ENCODE assay signal across 11 cellular contexts in genomic region chr18:24212939-24213338, GRCh38.
DNase-seq lines count a peak whose midpoint lies in the region; FAIRE-seq and TF ChIP-seq lines count a peak whose summit lies in the region.
"Had no signal": no experiment of that assay in that cellular context is flagged by ENCODE, and none has a peak within 500 bp of the region (broad histone marks: within the 10 kb centered on the region; RNA-seq: fewer than 3 reads in every experiment).

No MANE protein-coding gene starts in this region.

- H3K9me3 ChIP-seq in endothelial cell of umbilical vein (replicated peaks; ENCODE audit: control insufficient read depth, insufficient read depth, low read length) = no peaks in the 10 kb centered on the region
- no peaks in the 10 kb centered on the region for H3K9me3 ChIP-seq in muscle layer of duodenum (ENCODE audit: control insufficient read depth in 1 of 2, low read length in 2 of 2)

- no peak overlapping the region for H3K9ac ChIP-seq in endothelial cell of umbilical vein (replicated peaks; ENCODE audit: extremely low read depth, insufficient read depth, low read length)

- H3K27me3 ChIP-seq in BJ (ENCODE audit: control insufficient read depth, insufficient read depth, low read length) (no peaks in the 10 kb centered on the region), endothelial cell of umbilical vein (ENCODE audit: control insufficient read depth in 2 of 2, insufficient read depth in 2 of 2, low read length in 2 of 2) (no peaks in the 10 kb centered on the region), muscle layer of duodenum (ENCODE audit: low read depth, low read length) (no peaks in the 10 kb centered on the region)
- H3K27me3 ChIP-seq: cardiac muscle cell had no signal

- POLR2A ChIA-PET in BJ (lab: Charles Lee) (no interaction called here), endothelial cell of umbilical vein (lab: Charles Lee) (no interaction called here)

- no peaks in the 10 kb centered on the region for H3K9me1 ChIP-seq in endothelial cell of umbilical vein (replicated peaks; ENCODE audit: control insufficient read depth, extremely low read depth, insufficient read depth, low read length)

- H2AFZ ChIP-seq in endothelial cell of umbilical vein (ENCODE audit: low read depth, low read length) = no peak overlapping the region

- no peaks in the 10 kb centered on the region for H4K20me1 ChIP-seq in endothelial cell of umbilical vein (replicated peaks; ENCODE audit: control insufficient read depth, extremely low read depth, insufficient read depth, low read length)

- intact Hi-C loops in endothelial cell of umbilical vein (cut with micrococcal nuclease) = no loop called here

- in situ Hi-C loops in KBM-7 (cut with MboI; ENCODE audit: low pct_unique_long_range_greater_than_20kb, low sequenced_read_pairs) = no loop called here

- no peaks in the 10 kb centered on the region for H3K36me3 ChIP-seq in BJ (ENCODE audit: control insufficient read depth, insufficient read depth, low read length)
- no peaks in the 10 kb centered on the region for H3K36me3 ChIP-seq in endothelial cell of umbilical vein (ENCODE audit: control insufficient read depth in 2 of 2, extremely low read depth in 1 of 2, insufficient read depth in 2 of 2, low read length in 2 of 2)
- no peaks in the 10 kb centered on the region for H3K36me3 ChIP-seq in muscle layer of duodenum (ENCODE audit: control insufficient read depth in 1 of 2, insufficient read depth in 2 of 2, low read length in 2 of 2)
- H3K36me3 ChIP-seq: cardiac muscle cell had no signal

- no peak for TF ChIP-seq POLR2A in endothelial cell of umbilical vein (IDR thresholded peaks at IDR 0.05; ENCODE audit: low read depth, low read length)

- H3K27ac ChIP-seq in endothelial cell of umbilical vein (ENCODE audit: insufficient read depth, low read depth, low read length) (peak overlapping the region; percentile 18), muscle layer of duodenum (ENCODE audit: low read length) (peak overlapping the region; percentile 17)
- H3K27ac ChIP-seq: cardiac muscle cell, HL-60 had no signal

- peak; percentile 8 for FAIRE-seq in endothelial cell of umbilical vein (lab: Jason Lieb, UNC)

- BruUV-seq in endothelial cell of umbilical vein (replicated peaks; lab: Mats Ljungman, UMichigan) = no TSS peak

- DNase-seq in BJ (ENCODE audit: low read depth) (peak; percentile 51), NCI-H226 (peak; percentile 96), endothelial cell of umbilical vein (ENCODE audit: low read depth, low spot score) (peak; percentile 55), NK-92 (lab: John Stamatoyannopoulos, UW; ENCODE audit: unreplicated experiment) (no peak), KBM-7 (no peak), activated gamma-delta T cell treated with Interleukin-2 at 50 U/mL for 16 hours (no peak)
- no peak for DNase-seq in activated T-cell treated with anti-CD3 and anti-CD28 coated beads, Interleukin-2, amount 50 U/mL, for 1 hour
- DNase-seq: NCI-H2029 had no signal

- H3K79me2 ChIP-seq in endothelial cell of umbilical vein (ENCODE audit: control insufficient read depth, insufficient read depth, low read length) = no peaks in the 10 kb centered on the region

- no peak overlapping the region for H3K4me2 ChIP-seq in endothelial cell of umbilical vein (ENCODE audit: insufficient read depth, low read length)

- dilution Hi-C loops in endothelial cell of umbilical vein (cut with MboI; ENCODE audit: extremely low pct_ligation_motif_present, low sequenced_read_pairs) = no loop called here

- H3K4me1 ChIP-seq in endothelial cell of umbilical vein (ENCODE audit: control insufficient read depth, extremely low read depth, insufficient read depth, low read length) (peaks cover 12% of the 10 kb centered on the region), muscle layer of duodenum (ENCODE audit: control insufficient read depth in 1 of 2, insufficient read depth in 2 of 2, low read length in 2 of 2) (peaks cover 17 to 20% of the 10 kb centered on the region in 2 donors)

- CTCF ChIA-PET in BJ (lab: Yijun Ruan, JAX) (no interaction called here), endothelial cell of umbilical vein (lab: Charles Lee) (interaction anchor here (1.0 to 1.7 kb wide), 3 partner anchors 9 to 36 kb away, joined by 4 to 13 read pairs (median 4); no protein-coding TSS in a partner anchor)

- TF ChIP-seq CTCF in BJ (IDR thresholded peaks at IDR 0.05; ENCODE audit: insufficient read depth, low read depth, low read length) (no peak), endothelial cell of umbilical vein (IDR thresholded peaks at IDR 0.05; ENCODE audit: extremely low read depth in 1 of 2, insufficient read depth in 1 of 2, low read depth in 1 of 2, low read length in 2 of 2) (no peak)

- H3K4me3 ChIP-seq in BJ (ENCODE audit: low read depth, low read length) = no peak overlapping the region
- no peak overlapping the region for H3K4me3 ChIP-seq in endothelial cell of umbilical vein (replicated peaks in 1 of 3; ENCODE audit: insufficient read depth in 1 of 3, low read depth in 1 of 3, low read length in 3 of 3)
- no peak overlapping the region for H3K4me3 ChIP-seq in muscle layer of duodenum (ENCODE audit: low read depth in 1 of 2, low read length in 2 of 2)
- H3K4me3 ChIP-seq: cardiac muscle cell had no signal

TF ChIP-seq in endothelial cell of umbilical vein, 7 proteins besides CTCF, POLR2A, EP300 and RAD21:
- TF ChIP-seq JUN (IDR thresholded peaks at IDR 0.05; ENCODE audit: borderline replicate concordance, insufficient read depth, insufficient read length, low read depth) (peak; percentile 68), POLR2AphosphoS5 (IDR thresholded peaks at IDR 0.05; ENCODE audit: insufficient read depth, low read depth, low read length) (peak; percentile 28), FOS (IDR thresholded peaks at IDR 0.05; ENCODE audit: borderline replicate concordance, insufficient read depth, low read length) (peak; percentile 56), EZH2 (IDR thresholded peaks at IDR 0.05; ENCODE audit: borderline replicate concordance, low read depth, low read length, severe bottlenecking) (no peak)

Comparison
In these comparisons a context has a peak if more than half of its experiments do, and no peak if none do; other contexts are left out.
1. DNase-seq: peak in BJ (single experiment), NCI-H226 (single experiment) and endothelial cell of umbilical vein (single experiment); none in NK-92 (single experiment), KBM-7 (single experiment), activated gamma-delta T cell treated with Interleukin-2 at 50 U/mL for 16 hours (single experiment) and activated T-cell treated with anti-CD3 and anti-CD28 coated beads, Interleukin-2, amount 50 U/mL, for 1 hour (single experiment).